ENCODE assay signal across 8 cellular contexts in genomic region chr14:94173471-94173884, GRCh38. TPM values are rescaled to one million over a fixed set of nuclear protein-coding genes. Genes with fewer than 3 reads are reported as not detected.
A peak's percentile ranks its signal among the peaks of the same experiment; 100 is the strongest.
DNase-seq lines count a peak whose midpoint lies in the region; ATAC-seq and TF ChIP-seq lines count a peak whose summit lies in the region.

No MANE protein-coding gene starts in this region.

- no peaks in the 10 kb centered on the region for H3K27me3 ChIP-seq in ovary

- no peaks in the 10 kb centered on the region for H3K9me3 ChIP-seq in SK-N-MC (ENCODE audit: low read depth, low read length)
- no peaks in the 10 kb centered on the region for H3K9me3 ChIP-seq in ovary

- peak overlapping the region; percentile 70 for H3K9ac ChIP-seq in SK-N-MC (ENCODE audit: insufficient read length)

- no peak for TF ChIP-seq CTCF in ovary (IDR thresholded peaks at IDR 0.05)

- TF ChIP-seq POLR2A in erythroblast (IDR thresholded peaks at IDR 0.05; ENCODE audit: low read length): no peak
- TF ChIP-seq POLR2A in ovary (IDR thresholded peaks at IDR 0.05): peak; percentile 50

- 1 to 3% (median 1%) methylated on average over 20 of the region's 20 CpGs for WGBS in ovary, 3 donors

- no peak for TF ChIP-seq EP300 in ovary (IDR thresholded peaks at IDR 0.05)

- H3K4me3 ChIP-seq in SK-N-MC (peak overlapping the region; percentile 88), ovary (peak overlapping the region; percentile 57)

- H3K27ac ChIP-seq in SK-N-MC: no peak overlapping the region
- peak overlapping the region; percentile 78 to 91 for H3K27ac ChIP-seq in ovary

- ATAC-seq in activated CD4-positive, CD25-positive, alpha-beta regulatory T cell treated with anti-CD3 and anti-CD28 coated beads, Interleukin-2, amount 50 U/mL, for 24 hours: no peak

- DNase-seq in NCI-H2171 treated with DMSO at 0.1 percent for 48 hours (lab: John Stamatoyannopoulos, UW): peak; percentile 29
- DNase-seq in NCI-H2171 (lab: John Stamatoyannopoulos, UW): no peak
- DNase-seq in SK-N-MC (ENCODE audit: low read depth, low spot score): no peak
- DNase-seq in erythroblast (lab: John Stamatoyannopoulos, UW): peak; percentile 25 to 41
- DNase-seq in ovary: no peak
- DNase-seq in kidney glomerular epithelial cell (lab: John Stamatoyannopoulos, UW): no peak
- no peak for DNase-seq in NCI-H146 (lab: John Stamatoyannopoulos, UW)

- H3K4me1 ChIP-seq in ovary (ENCODE audit: insufficient read depth): no peaks in the 10 kb centered on the region

- intact Hi-C loops in ovary (cut with DNase I): no loop called here

- H3K36me3 ChIP-seq in SK-N-MC (ENCODE audit: insufficient read depth, low read length) (no peaks in the 10 kb centered on the region), ovary (no peaks in the 10 kb centered on the region)

RNA-seq across cellular contexts. Expression of gene PPP4R4, which starts 0.6 kb away (rescaled TPM):
- 10 to 100 TPM in 6 of 7 donors, 1 to 10 TPM in 1; 10.0 to 41.0 (median 17.6) TPM for total RNA-seq in ovary
- polyA plus RNA-seq in ovary: 1 to 10 TPM; 3.0 to 6.6 TPM

RNA-seq across cellular contexts. Expression of gene IFI27L2, which starts 44.1 kb away (rescaled TPM):
- total RNA-seq in ovary: 100 to 1,000 TPM in 3 of 7 donors, 10 to 100 TPM in 4; 53.4 to 106 (median 88.5) TPM
- 100 to 1,000 TPM in 1 of 2 donors, 10 to 100 TPM in 1; 37.8 to 145 TPM for polyA plus RNA-seq in ovary

Comparison
In these comparisons a context has a peak if more than half of its experiments do, and no peak if none do; other contexts are left out.
1. DNase-seq: peak in NCI-H2171 treated with DMSO at 0.1 percent for 48 hours (single experiment) and erythroblast (2 of 2); none in NCI-H2171 (single experiment), SK-N-MC (single experiment), ovary (0 of 5), kidney glomerular epithelial cell (single experiment) and NCI-H146 (single experiment).